ENCODE assay signal across 8 cellular contexts in the genomic region with DNA sequence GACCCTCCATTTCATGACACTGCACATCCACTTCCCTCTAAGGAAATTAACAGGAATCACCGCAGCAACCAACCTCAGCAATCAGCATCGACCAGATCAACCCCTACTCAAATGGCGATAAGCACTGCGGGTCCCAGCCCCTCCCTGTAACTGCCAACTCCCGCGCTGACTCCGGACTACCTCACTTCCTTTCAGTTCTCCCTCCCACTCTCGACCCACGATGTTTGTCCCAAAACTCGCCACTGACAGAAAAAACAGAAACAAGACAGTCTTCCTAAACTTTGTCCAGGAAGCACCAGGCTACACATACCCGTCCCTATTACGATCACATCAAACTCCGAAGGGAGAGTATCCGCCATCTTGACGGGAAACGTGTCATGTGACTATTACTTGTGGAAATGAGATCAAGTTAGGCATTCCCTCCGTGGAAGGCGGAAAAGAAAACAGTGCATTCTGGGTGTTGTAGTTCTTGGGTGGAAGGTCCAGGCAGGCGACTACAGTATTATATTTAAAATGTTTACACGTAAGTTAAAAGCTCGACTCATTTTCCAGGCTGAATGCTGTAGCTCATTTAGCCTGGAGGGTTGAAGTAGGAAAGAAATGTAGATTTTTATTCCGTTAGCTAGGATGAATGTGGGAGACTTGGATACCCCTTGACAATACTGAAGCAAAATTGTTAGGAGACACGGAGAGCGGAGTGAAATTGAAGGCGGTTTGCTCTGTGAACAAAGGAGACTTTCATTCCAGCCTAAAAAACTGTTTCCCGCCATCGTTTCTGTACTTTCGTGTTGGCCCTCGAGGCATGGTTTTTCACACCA. TPM values are rescaled to one million over a fixed set of nuclear protein-coding genes. Genes with fewer than 3 reads are reported as not detected.
DNase-seq lines count a peak whose midpoint lies in the region; ATAC-seq and TF ChIP-seq lines count a peak whose summit lies in the region.

A gene with protein sequence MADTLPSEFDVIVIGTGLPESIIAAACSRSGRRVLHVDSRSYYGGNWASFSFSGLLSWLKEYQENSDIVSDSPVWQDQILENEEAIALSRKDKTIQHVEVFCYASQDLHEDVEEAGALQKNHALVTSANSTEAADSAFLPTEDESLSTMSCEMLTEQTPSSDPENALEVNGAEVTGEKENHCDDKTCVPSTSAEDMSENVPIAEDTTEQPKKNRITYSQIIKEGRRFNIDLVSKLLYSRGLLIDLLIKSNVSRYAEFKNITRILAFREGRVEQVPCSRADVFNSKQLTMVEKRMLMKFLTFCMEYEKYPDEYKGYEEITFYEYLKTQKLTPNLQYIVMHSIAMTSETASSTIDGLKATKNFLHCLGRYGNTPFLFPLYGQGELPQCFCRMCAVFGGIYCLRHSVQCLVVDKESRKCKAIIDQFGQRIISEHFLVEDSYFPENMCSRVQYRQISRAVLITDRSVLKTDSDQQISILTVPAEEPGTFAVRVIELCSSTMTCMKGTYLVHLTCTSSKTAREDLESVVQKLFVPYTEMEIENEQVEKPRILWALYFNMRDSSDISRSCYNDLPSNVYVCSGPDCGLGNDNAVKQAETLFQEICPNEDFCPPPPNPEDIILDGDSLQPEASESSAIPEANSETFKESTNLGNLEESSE (minus strand): TSS at position 385 of the 818 bp plus-strand sequence. CDS start 26 bp downstream, at position 359.

- DNase-seq in Caco-2 (peak; percentile 61 to 66), Karpas-422 (peak; percentile 94), foreskin fibroblast (peak; percentile 60 to 85), NCI-H446 treated with DMSO at 0.1 percent for 48 hours (lab: John Stamatoyannopoulos, UW) (no peak)
- DNase-seq in activated T-cell treated with anti-CD3 and anti-CD28 coated beads, Interleukin-2, amount 50 U/mL, for 24 hours: peak; percentile 67

- no TSS peak for BruUV-seq in Caco-2 (replicated peaks; lab: Mats Ljungman, UMichigan)

- no peaks in the 10 kb centered on the region for H3K9me3 ChIP-seq in Caco-2
- H3K9me3 ChIP-seq in Karpas-422 (ENCODE audit: low read length): no peaks in the 10 kb centered on the region
- H3K9me3 ChIP-seq in neutrophil: no peaks in the 10 kb centered on the region

- peak within 1 kb of the TSS; percentile 77 for H3K4me2 ChIP-seq in Karpas-422 (ENCODE audit: low read depth, low read length, poor library complexity, severe bottlenecking)

- no peaks in the 10 kb centered on the region for H3K36me3 Mint-ChIP-seq in Caco-2 (ENCODE audit: insufficient read depth, unreplicated experiment)
- peaks cover 6% of the 10 kb centered on the region for H3K36me3 Mint-ChIP-seq in activated T-cell treated with anti-CD3 and anti-CD28 coated beads, Interleukin-2, amount 50 U/mL, for 24 hours (ENCODE audit: low read depth)

- H3K27me3 Mint-ChIP-seq in Caco-2 (ENCODE audit: insufficient read depth, unreplicated experiment): no peaks in the 10 kb centered on the region
- peaks cover 17% of the 10 kb centered on the region for H3K27me3 Mint-ChIP-seq in activated T-cell treated with anti-CD3 and anti-CD28 coated beads, Interleukin-2, amount 50 U/mL, for 24 hours

- TF ChIP-seq CTCF in Caco-2 (IDR thresholded peaks at IDR 0.05; ENCODE audit: insufficient read depth in 1 of 2, low read depth in 1 of 2, low read length in 1 of 2, severe bottlenecking in 1 of 2, unreplicated experiment in 1 of 2) (no peak), foreskin fibroblast (IDR thresholded peaks at IDR 0.05; ENCODE audit: low read depth, low read length) (no peak), neutrophil (IDR thresholded peaks at IDR 0.05) (no peak)

- intact Hi-C loops in Caco-2 (cut with micrococcal nuclease; ENCODE audit: unreplicated experiment): loop anchor here (2.0 kb wide), 1 partner anchor 45 kb away; no protein-coding TSS in a partner anchor

- CTCF ChIA-PET in Caco-2 (lab: Charles Lee): no interaction called here

- H2AFZ ChIP-seq in Karpas-422 (ENCODE audit: low read length): peak within 1 kb of the TSS; percentile 98

- POLR2A ChIA-PET in Caco-2 (lab: Charles Lee): no interaction called here

- H3K27me3 ChIP-seq in Caco-2 (replicated peaks; ENCODE audit: control insufficient read depth, insufficient read depth, low read length): no peaks in the 10 kb centered on the region
- no peaks in the 10 kb centered on the region for H3K27me3 ChIP-seq in Karpas-422 (ENCODE audit: low read length)
- H3K27me3 ChIP-seq in neutrophil: peaks cover 5% of the 10 kb centered on the region

- H3K9me3 Mint-ChIP-seq in Caco-2 (ENCODE audit: unreplicated experiment): no peaks in the 10 kb centered on the region
- no peaks in the 10 kb centered on the region for H3K9me3 Mint-ChIP-seq in activated T-cell treated with anti-CD3 and anti-CD28 coated beads, Interleukin-2, amount 50 U/mL, for 24 hours

- peaks cover 49% of the 10 kb centered on the region for H3K79me2 ChIP-seq in Karpas-422 (ENCODE audit: low read length)

- 0 out of 2 replicates have a peak, but pooled peaks cover 4% of the 10 kb centered on the region for H3K9me2 ChIP-seq in Karpas-422 (replicated peaks; ENCODE audit: insufficient read depth, low read length)

- H3K4me3 Mint-ChIP-seq in Caco-2 (ENCODE audit: unreplicated experiment): no peak within 1 kb of the TSS
- no peak within 1 kb of the TSS for H3K4me3 Mint-ChIP-seq in activated T-cell treated with anti-CD3 and anti-CD28 coated beads, Interleukin-2, amount 50 U/mL, for 24 hours

- no peaks in the 10 kb centered on the region for H3K36me3 ChIP-seq in Caco-2 (ENCODE audit: control insufficient read depth, insufficient read depth, low read length)
- H3K36me3 ChIP-seq in Karpas-422 (ENCODE audit: insufficient read depth, low read length): peaks cover 17% of the 10 kb centered on the region; the same call in 1 of the 2 replicates
- H3K36me3 ChIP-seq in neutrophil: no peaks in the 10 kb centered on the region

- H3K4me3 ChIP-seq in Caco-2 (ENCODE audit: low read depth, low read length) (peak within 1 kb of the TSS; percentile 55), Karpas-422 (ENCODE audit: low read length) (peak within 1 kb of the TSS; percentile 80), foreskin fibroblast (ENCODE audit: low read depth in 1 of 2, low read length in 2 of 2) (peak within 1 kb of the TSS; percentile 75 to 85), neutrophil (ENCODE audit: low read depth in 1 of 2, low read length in 1 of 2) (peak within 1 kb of the TSS; percentile 59 to 65)

- ATAC-seq in GM21619 (IDR thresholded peaks at IDR 0.05; ENCODE audit: unreplicated experiment): peak; percentile 98

- no peak within 1 kb of the TSS for H3K27ac Mint-ChIP-seq in Caco-2 (ENCODE audit: unreplicated experiment)
- H3K27ac Mint-ChIP-seq in activated T-cell treated with anti-CD3 and anti-CD28 coated beads, Interleukin-2, amount 50 U/mL, for 24 hours: no peak within 1 kb of the TSS

- H3K27ac ChIP-seq in Karpas-422 (ENCODE audit: low read length): peak within 1 kb of the TSS; percentile 60
- H3K27ac ChIP-seq in neutrophil: peak within 1 kb of the TSS; percentile 62
- H3K27ac ChIP-seq in temporal lobe (ENCODE audit: low read depth, low read length): peak within 1 kb of the TSS; percentile 44

- H3K4me1 Mint-ChIP-seq in Caco-2 (ENCODE audit: low read depth, unreplicated experiment): no peaks in the 10 kb centered on the region
- peaks cover 19% of the 10 kb centered on the region for H3K4me1 Mint-ChIP-seq in activated T-cell treated with anti-CD3 and anti-CD28 coated beads, Interleukin-2, amount 50 U/mL, for 24 hours (ENCODE audit: low read depth)

- H4K20me1 ChIP-seq in Karpas-422 (ENCODE audit: insufficient read depth, low read depth, low read length): no peaks in the 10 kb centered on the region

- H3K9ac ChIP-seq in Karpas-422 (ENCODE audit: low read length): peak within 1 kb of the TSS; percentile 78

- no peaks in the 10 kb centered on the region for H3K4me1 ChIP-seq in Caco-2
- peaks cover 19% of the 10 kb centered on the region for H3K4me1 ChIP-seq in Karpas-422 (ENCODE audit: low read length)
- peaks cover 5 to 13% of the 10 kb centered on the region in 2 experiments for H3K4me1 ChIP-seq in neutrophil (ENCODE audit: control insufficient read depth in 1 of 2, insufficient read depth in 1 of 2, low read depth in 1 of 2, low read length in 1 of 2)

RNA-seq across cellular contexts. Expression of the gene that starts here (rescaled TPM):
- total RNA-seq in Caco-2 (2022): 16.9 and 24.0 TPM in 2 replicates
- 18.8 and 37.0 TPM in 2 replicates for total RNA-seq in Karpas-422 (2014; rRNA removed; shearing (Covaris generic); ENCODE audit: low replicate concordance)
- total RNA-seq in temporal lobe: 28.3 TPM
